In genomic region chr7:47047384-47047783, GRCh38 we compare ENCODE assay signal across 27 cellular contexts.
DNase-seq lines count a peak whose midpoint lies in the region; ATAC-seq, FAIRE-seq and TF ChIP-seq lines count a peak whose summit lies in the region.
"Had no signal": no experiment of that assay in that cellular context is flagged by ENCODE, and none has a peak within 500 bp of the region (broad histone marks: within the 10 kb centered on the region; RNA-seq: fewer than 3 reads in every experiment).

No MANE protein-coding gene starts in this region.

- WGBS in endodermal cell (ENCODE audit: insufficient coverage in 1 of 2, insufficient read length in 1 of 2), 2 experiments = 84 to 87% methylated on average over 2 of the region's 2 CpGs

- no peaks in the 10 kb centered on the region for H3K4me1 ChIP-seq in endodermal cell (ENCODE audit: control insufficient read depth, insufficient read depth, low read length)

- H3K9me3 Mint-ChIP-seq in nephron = no peaks in the 10 kb centered on the region
- no peaks in the 10 kb centered on the region for H3K9me3 Mint-ChIP-seq in endodermal cell
- no peaks in the 10 kb centered on the region for H3K9me3 Mint-ChIP-seq in naive thymus-derived CD8-positive, alpha-beta T cell
- H3K9me3 Mint-ChIP-seq: activated naive CD4-positive, alpha-beta T cell treated with anti-CD3 and anti-CD28 coated beads, Interleukin-2, amount 50 U/mL, for 72 hours; activated T-helper 2 cell treated with anti-CD3 and anti-CD28 coated beads, Interferon-gamma antibody, Interleukin-2, Interleukin-4, amounts not matched to agents 10 μg/mL and 5 μg/mL and 100 μg/mL, durations not matched to agents 14 hours and 24 hours and 36 hours had no signal

- no peak overlapping the region for H3K27ac ChIP-seq in endodermal cell (ENCODE audit: low read depth, low read length)
- H3K27ac ChIP-seq: brain microvascular endothelial cell, esophagus muscularis mucosa, PC-9 had no signal

- POLR2A ChIA-PET in naive thymus-derived CD8-positive, alpha-beta T cell (lab: Charles Lee) = no interaction called here

- H3K36me3 ChIP-seq in endodermal cell (ENCODE audit: control insufficient read depth, insufficient read depth, low read length) = no peaks in the 10 kb centered on the region
- H3K36me3 ChIP-seq: brain microvascular endothelial cell, esophagus muscularis mucosa had no signal

- H3K9me3 ChIP-seq in endodermal cell (ENCODE audit: control insufficient read depth, low read length) = no peaks in the 10 kb centered on the region
- H3K9me3 ChIP-seq: esophagus muscularis mucosa had no signal

- H3K4me1 Mint-ChIP-seq in nephron = peaks cover 62% of the 10 kb centered on the region
- H3K4me1 Mint-ChIP-seq in endodermal cell = peaks cover 23% of the 10 kb centered on the region
- no peaks in the 10 kb centered on the region for H3K4me1 Mint-ChIP-seq in naive thymus-derived CD8-positive, alpha-beta T cell
- H3K4me1 Mint-ChIP-seq: CD4-positive, CD25-positive, alpha-beta regulatory T cell had no signal

- no peak for TF ChIP-seq CTCF in AG10803 (conservative IDR thresholded peaks at IDR 0.05; ENCODE audit: low read length)
- no peak for TF ChIP-seq CTCF in nephron (IDR thresholded peaks at IDR 0.05; ENCODE audit: unreplicated experiment in 3 of 3)
- TF ChIP-seq CTCF in endodermal cell (conservative IDR thresholded peaks at IDR 0.05) = no peak

- H3K27me3 ChIP-seq in endodermal cell (ENCODE audit: control insufficient read depth, insufficient read depth, low read length, poor library complexity, severe bottlenecking) = no peaks in the 10 kb centered on the region
- H3K27me3 ChIP-seq: brain microvascular endothelial cell had no signal

- peak; percentile 61 for DNase-seq in AG10803 (ENCODE audit: low read depth)
- peak; percentile 37 for DNase-seq in M059J (ENCODE audit: low read depth)
- DNase-seq in endodermal cell = no peak
- no peak for DNase-seq in anterior cingulate cortex (lab: John Stamatoyannopoulos, UW)
- DNase-seq in naive thymus-derived CD8-positive, alpha-beta T cell = no peak
- DNase-seq: activated CD4-positive, alpha-beta T cell treated with anti-CD3 and anti-CD28 coated beads, Interleukin-2, amount 50 U/mL, for 48 hours; brain microvascular endothelial cell; CD4-positive, CD25-positive, alpha-beta regulatory T cell; effector CD8-positive, alpha-beta T cell; IMR-90; mammary epithelial cell; NCI-H1092 treated with DMSO at 0.1 percent for 48 hours; NCI-H1930; NCI-H2227 treated with DMSO at 0.1 percent for 48 hours; NCI-H82; PC-9; SIG-M5; small intestine; stimulated activated CD4-positive, alpha-beta T cell treated with anti-CD3 and anti-CD28 coated beads, Interleukin-1b, Interleukin-23, amount 100 ng/mL, for 48 hours; SW 1271 had no signal

- H3K36me3 Mint-ChIP-seq in nephron (ENCODE audit: low read depth) (no peaks in the 10 kb centered on the region), endodermal cell (ENCODE audit: low read depth) (no peaks in the 10 kb centered on the region)
- peaks cover 0 to 5% (median 0%) of the 10 kb centered on the region in 3 donors for H3K36me3 Mint-ChIP-seq in naive thymus-derived CD8-positive, alpha-beta T cell
- H3K36me3 Mint-ChIP-seq: activated naive CD4-positive, alpha-beta T cell treated with anti-CD3 and anti-CD28 coated beads, Interleukin-2, amount 50 U/mL, for 72 hours; CD4-positive, CD25-positive, alpha-beta regulatory T cell had no signal

- no peaks in the 10 kb centered on the region for H3K27me3 Mint-ChIP-seq in nephron (ENCODE audit: low read depth)
- peaks cover 6% of the 10 kb centered on the region for H3K27me3 Mint-ChIP-seq in endodermal cell (ENCODE audit: insufficient read depth)
- H3K27me3 Mint-ChIP-seq in naive thymus-derived CD8-positive, alpha-beta T cell = peaks cover 0 to 7% (median 2%) of the 10 kb centered on the region in 5 donors
- H3K27me3 Mint-ChIP-seq: CD4-positive, CD25-positive, alpha-beta regulatory T cell had no signal

- no peak overlapping the region for H3K9ac ChIP-seq in endodermal cell (ENCODE audit: extremely low read depth, low read length, poor library complexity, severe bottlenecking)

- H3K4me3 ChIP-seq in AG10803 (ENCODE audit: low read length) (no peak overlapping the region), endodermal cell (ENCODE audit: low read length) (no peak overlapping the region)
- H3K4me3 ChIP-seq: esophagus muscularis mucosa, PC-9 had no signal

- no peak for ATAC-seq in naive thymus-derived CD8-positive, alpha-beta T cell
- ATAC-seq: activated naive CD4-positive, alpha-beta T cell treated with anti-CD3 and anti-CD28 coated beads, Interleukin-2, amount 50 U/mL, for 72 hours had no signal

- FAIRE-seq in endometrium (lab: Jason Lieb, UNC) = peak; percentile 69
- FAIRE-seq: colon, D721Med, small intestine had no signal

- H3K4me3 Mint-ChIP-seq in nephron (peak overlapping the region; percentile 9 to 42 (median 40)), endodermal cell (no peak overlapping the region)
- no peak overlapping the region for H3K4me3 Mint-ChIP-seq in naive thymus-derived CD8-positive, alpha-beta T cell

- H3K27ac Mint-ChIP-seq in nephron = peak overlapping the region; percentile 87 to 95 (median 94)
- no peak overlapping the region for H3K27ac Mint-ChIP-seq in endodermal cell
- H3K27ac Mint-ChIP-seq in naive thymus-derived CD8-positive, alpha-beta T cell = no peak overlapping the region
- H3K27ac Mint-ChIP-seq: activated naive CD4-positive, alpha-beta T cell treated with anti-CD3 and anti-CD28 coated beads, Interleukin-2, amount 50 U/mL, for 72 hours; activated T-helper 2 cell treated with anti-CD3 and anti-CD28 coated beads, Interferon-gamma antibody, Interleukin-2, Interleukin-4, amounts not matched to agents 10 μg/mL and 5 μg/mL and 100 μg/mL, durations not matched to agents 14 hours and 24 hours and 36 hours had no signal

Comparison
In these comparisons a context has a peak if more than half of its experiments do, and no peak if none do; other contexts are left out.
1. DNase-seq: peak in AG10803 (single experiment) and M059J (single experiment); none in endodermal cell (single experiment), anterior cingulate cortex (0 of 58) and naive thymus-derived CD8-positive, alpha-beta T cell (0 of 10).
2. H3K27ac Mint-ChIP-seq: peak in nephron (3 of 3); none in endodermal cell (single experiment) and naive thymus-derived CD8-positive, alpha-beta T cell (0 of 10).
3. H3K4me3 Mint-ChIP-seq: peak in nephron (3 of 3); none in endodermal cell (single experiment) and naive thymus-derived CD8-positive, alpha-beta T cell (0 of 10).